In the genomic region with DNA sequence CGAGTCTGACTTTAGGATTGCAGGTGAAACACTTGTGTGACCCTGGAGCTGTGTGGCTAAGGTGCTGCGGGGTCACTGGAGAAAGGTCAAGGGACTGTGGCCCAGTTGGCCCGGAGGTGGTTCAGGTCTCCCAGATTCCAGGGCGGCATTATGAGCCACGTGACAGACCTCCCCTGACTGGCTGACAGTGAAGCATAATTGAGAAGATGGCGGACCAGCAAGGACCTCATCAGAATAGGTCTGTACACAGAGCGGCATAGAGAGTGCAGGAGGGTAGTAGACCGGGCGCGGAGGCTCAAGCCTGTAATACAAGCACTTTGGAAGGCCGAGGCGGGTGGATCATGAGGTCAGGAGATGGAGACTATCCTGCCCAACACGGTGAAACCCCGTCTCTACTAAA, we compare ENCODE assay signal across 1 cellular context.
TF ChIP-seq lines count a peak whose summit lies in the region.

No MANE protein-coding gene starts in this region.

TF ChIP-seq in HepG2, 621 proteins besides CTCF, POLR2A, EP300 and RAD21 (continues in another document):
- no peak for TF ChIP-seq SATB2 (CRISPR knock-in tag; IDR thresholded peaks at IDR 0.05)
- no peak for TF ChIP-seq PAX8 (CRISPR knock-in tag; IDR thresholded peaks at IDR 0.05; ENCODE audit: borderline replicate concordance)
- TF ChIP-seq, protein P1, sequence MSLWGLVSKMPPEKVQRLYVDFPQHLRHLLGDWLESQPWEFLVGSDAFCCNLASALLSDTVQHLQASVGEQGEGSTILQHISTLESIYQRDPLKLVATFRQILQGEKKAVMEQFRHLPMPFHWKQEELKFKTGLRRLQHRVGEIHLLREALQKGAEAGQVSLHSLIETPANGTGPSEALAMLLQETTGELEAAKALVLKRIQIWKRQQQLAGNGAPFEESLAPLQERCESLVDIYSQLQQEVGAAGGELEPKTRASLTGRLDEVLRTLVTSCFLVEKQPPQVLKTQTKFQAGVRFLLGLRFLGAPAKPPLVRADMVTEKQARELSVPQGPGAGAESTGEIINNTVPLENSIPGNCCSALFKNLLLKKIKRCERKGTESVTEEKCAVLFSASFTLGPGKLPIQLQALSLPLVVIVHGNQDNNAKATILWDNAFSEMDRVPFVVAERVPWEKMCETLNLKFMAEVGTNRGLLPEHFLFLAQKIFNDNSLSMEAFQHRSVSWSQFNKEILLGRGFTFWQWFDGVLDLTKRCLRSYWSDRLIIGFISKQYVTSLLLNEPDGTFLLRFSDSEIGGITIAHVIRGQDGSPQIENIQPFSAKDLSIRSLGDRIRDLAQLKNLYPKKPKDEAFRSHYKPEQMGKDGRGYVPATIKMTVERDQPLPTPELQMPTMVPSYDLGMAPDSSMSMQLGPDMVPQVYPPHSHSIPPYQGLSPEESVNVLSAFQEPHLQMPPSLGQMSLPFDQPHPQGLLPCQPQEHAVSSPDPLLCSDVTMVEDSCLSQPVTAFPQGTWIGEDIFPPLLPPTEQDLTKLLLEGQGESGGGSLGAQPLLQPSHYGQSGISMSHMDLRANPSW (CRISPR knock-in tag; IDR thresholded peaks at IDR 0.05; ENCODE audit: borderline replicate concordance) = no peak
- TF ChIP-seq AGO2 (optimal IDR thresholded peaks at IDR 0.05; ENCODE audit: low read depth, low read length) = no peak
- no peak for TF ChIP-seq TBX3 (IDR thresholded peaks at IDR 0.05; ENCODE audit: borderline replicate concordance)
- TF ChIP-seq, protein P2, sequence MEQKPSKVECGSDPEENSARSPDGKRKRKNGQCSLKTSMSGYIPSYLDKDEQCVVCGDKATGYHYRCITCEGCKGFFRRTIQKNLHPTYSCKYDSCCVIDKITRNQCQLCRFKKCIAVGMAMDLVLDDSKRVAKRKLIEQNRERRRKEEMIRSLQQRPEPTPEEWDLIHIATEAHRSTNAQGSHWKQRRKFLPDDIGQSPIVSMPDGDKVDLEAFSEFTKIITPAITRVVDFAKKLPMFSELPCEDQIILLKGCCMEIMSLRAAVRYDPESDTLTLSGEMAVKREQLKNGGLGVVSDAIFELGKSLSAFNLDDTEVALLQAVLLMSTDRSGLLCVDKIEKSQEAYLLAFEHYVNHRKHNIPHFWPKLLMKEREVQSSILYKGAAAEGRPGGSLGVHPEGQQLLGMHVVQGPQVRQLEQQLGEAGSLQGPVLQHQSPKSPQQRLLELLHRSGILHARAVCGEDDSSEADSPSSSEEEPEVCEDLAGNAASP (CRISPR knock-in tag; IDR thresholded peaks at IDR 0.05; ENCODE audit: borderline replicate concordance) = no peak
- TF ChIP-seq ZNF367 (CRISPR knock-in tag; IDR thresholded peaks at IDR 0.05; ENCODE audit: borderline replicate concordance) = no peak
- no peak for TF ChIP-seq ZNF775 (CRISPR knock-in tag; IDR thresholded peaks at IDR 0.05; ENCODE audit: borderline replicate concordance)
- no peak for TF ChIP-seq SAP130 (CRISPR knock-in tag; IDR thresholded peaks at IDR 0.05; ENCODE audit: low read depth)
- no peak for TF ChIP-seq ZNF644 (CRISPR knock-in tag; IDR thresholded peaks at IDR 0.05; ENCODE audit: low read depth)
- TF ChIP-seq, protein P3, sequence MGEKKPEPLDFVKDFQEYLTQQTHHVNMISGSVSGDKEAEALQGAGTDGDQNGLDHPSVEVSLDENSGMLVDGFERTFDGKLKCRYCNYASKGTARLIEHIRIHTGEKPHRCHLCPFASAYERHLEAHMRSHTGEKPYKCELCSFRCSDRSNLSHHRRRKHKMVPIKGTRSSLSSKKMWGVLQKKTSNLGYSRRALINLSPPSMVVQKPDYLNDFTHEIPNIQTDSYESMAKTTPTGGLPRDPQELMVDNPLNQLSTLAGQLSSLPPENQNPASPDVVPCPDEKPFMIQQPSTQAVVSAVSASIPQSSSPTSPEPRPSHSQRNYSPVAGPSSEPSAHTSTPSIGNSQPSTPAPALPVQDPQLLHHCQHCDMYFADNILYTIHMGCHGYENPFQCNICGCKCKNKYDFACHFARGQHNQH (CRISPR knock-in tag; IDR thresholded peaks at IDR 0.05) = 0 out of 2 replicates have a peak, but pooled peaks have one; percentile 4
- TF ChIP-seq ZNF136 (CRISPR knock-in tag; IDR thresholded peaks at IDR 0.05; ENCODE audit: low read depth) = no peak
- TF ChIP-seq ATF7-NPFF (CRISPR knock-in tag; IDR thresholded peaks at IDR 0.05; ENCODE audit: low read depth) = no peak
- peak; percentile 63 for TF ChIP-seq YY1 (IDR thresholded peaks at IDR 0.05; ENCODE audit: insufficient read depth, insufficient replicate concordance, low read depth, low read length)
- no peak for TF ChIP-seq FIP1L1 (IDR thresholded peaks at IDR 0.05; ENCODE audit: borderline replicate concordance, insufficient read depth, low read depth, low read length)
- TF ChIP-seq TGIF2 (CRISPR knock-in tag; IDR thresholded peaks at IDR 0.05) = no peak
- TF ChIP-seq MYC (CRISPR knock-in tag; IDR thresholded peaks at IDR 0.05; ENCODE audit: borderline replicate concordance) = no peak
- TF ChIP-seq, protein P4, sequence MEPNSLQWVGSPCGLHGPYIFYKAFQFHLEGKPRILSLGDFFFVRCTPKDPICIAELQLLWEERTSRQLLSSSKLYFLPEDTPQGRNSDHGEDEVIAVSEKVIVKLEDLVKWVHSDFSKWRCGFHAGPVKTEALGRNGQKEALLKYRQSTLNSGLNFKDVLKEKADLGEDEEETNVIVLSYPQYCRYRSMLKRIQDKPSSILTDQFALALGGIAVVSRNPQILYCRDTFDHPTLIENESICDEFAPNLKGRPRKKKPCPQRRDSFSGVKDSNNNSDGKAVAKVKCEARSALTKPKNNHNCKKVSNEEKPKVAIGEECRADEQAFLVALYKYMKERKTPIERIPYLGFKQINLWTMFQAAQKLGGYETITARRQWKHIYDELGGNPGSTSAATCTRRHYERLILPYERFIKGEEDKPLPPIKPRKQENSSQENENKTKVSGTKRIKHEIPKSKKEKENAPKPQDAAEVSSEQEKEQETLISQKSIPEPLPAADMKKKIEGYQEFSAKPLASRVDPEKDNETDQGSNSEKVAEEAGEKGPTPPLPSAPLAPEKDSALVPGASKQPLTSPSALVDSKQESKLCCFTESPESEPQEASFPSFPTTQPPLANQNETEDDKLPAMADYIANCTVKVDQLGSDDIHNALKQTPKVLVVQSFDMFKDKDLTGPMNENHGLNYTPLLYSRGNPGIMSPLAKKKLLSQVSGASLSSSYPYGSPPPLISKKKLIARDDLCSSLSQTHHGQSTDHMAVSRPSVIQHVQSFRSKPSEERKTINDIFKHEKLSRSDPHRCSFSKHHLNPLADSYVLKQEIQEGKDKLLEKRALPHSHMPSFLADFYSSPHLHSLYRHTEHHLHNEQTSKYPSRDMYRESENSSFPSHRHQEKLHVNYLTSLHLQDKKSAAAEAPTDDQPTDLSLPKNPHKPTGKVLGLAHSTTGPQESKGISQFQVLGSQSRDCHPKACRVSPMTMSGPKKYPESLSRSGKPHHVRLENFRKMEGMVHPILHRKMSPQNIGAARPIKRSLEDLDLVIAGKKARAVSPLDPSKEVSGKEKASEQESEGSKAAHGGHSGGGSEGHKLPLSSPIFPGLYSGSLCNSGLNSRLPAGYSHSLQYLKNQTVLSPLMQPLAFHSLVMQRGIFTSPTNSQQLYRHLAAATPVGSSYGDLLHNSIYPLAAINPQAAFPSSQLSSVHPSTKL (CRISPR knock-in tag; IDR thresholded peaks at IDR 0.05) = no peak
- TF ChIP-seq, protein P5, sequence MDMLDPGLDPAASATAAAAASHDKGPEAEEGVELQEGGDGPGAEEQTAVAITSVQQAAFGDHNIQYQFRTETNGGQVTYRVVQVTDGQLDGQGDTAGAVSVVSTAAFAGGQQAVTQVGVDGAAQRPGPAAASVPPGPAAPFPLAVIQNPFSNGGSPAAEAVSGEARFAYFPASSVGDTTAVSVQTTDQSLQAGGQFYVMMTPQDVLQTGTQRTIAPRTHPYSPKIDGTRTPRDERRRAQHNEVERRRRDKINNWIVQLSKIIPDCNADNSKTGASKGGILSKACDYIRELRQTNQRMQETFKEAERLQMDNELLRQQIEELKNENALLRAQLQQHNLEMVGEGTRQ (IDR thresholded peaks at IDR 0.05; ENCODE audit: low read depth, low read length) = peak; percentile 35; the same call in 1 of the 2 replicates
- TF ChIP-seq, protein P5 (CRISPR knock-in tag; IDR thresholded peaks at IDR 0.05; ENCODE audit: borderline replicate concordance) = no peak; the same call in 1 of the 2 replicates
- TF ChIP-seq, protein P6, sequence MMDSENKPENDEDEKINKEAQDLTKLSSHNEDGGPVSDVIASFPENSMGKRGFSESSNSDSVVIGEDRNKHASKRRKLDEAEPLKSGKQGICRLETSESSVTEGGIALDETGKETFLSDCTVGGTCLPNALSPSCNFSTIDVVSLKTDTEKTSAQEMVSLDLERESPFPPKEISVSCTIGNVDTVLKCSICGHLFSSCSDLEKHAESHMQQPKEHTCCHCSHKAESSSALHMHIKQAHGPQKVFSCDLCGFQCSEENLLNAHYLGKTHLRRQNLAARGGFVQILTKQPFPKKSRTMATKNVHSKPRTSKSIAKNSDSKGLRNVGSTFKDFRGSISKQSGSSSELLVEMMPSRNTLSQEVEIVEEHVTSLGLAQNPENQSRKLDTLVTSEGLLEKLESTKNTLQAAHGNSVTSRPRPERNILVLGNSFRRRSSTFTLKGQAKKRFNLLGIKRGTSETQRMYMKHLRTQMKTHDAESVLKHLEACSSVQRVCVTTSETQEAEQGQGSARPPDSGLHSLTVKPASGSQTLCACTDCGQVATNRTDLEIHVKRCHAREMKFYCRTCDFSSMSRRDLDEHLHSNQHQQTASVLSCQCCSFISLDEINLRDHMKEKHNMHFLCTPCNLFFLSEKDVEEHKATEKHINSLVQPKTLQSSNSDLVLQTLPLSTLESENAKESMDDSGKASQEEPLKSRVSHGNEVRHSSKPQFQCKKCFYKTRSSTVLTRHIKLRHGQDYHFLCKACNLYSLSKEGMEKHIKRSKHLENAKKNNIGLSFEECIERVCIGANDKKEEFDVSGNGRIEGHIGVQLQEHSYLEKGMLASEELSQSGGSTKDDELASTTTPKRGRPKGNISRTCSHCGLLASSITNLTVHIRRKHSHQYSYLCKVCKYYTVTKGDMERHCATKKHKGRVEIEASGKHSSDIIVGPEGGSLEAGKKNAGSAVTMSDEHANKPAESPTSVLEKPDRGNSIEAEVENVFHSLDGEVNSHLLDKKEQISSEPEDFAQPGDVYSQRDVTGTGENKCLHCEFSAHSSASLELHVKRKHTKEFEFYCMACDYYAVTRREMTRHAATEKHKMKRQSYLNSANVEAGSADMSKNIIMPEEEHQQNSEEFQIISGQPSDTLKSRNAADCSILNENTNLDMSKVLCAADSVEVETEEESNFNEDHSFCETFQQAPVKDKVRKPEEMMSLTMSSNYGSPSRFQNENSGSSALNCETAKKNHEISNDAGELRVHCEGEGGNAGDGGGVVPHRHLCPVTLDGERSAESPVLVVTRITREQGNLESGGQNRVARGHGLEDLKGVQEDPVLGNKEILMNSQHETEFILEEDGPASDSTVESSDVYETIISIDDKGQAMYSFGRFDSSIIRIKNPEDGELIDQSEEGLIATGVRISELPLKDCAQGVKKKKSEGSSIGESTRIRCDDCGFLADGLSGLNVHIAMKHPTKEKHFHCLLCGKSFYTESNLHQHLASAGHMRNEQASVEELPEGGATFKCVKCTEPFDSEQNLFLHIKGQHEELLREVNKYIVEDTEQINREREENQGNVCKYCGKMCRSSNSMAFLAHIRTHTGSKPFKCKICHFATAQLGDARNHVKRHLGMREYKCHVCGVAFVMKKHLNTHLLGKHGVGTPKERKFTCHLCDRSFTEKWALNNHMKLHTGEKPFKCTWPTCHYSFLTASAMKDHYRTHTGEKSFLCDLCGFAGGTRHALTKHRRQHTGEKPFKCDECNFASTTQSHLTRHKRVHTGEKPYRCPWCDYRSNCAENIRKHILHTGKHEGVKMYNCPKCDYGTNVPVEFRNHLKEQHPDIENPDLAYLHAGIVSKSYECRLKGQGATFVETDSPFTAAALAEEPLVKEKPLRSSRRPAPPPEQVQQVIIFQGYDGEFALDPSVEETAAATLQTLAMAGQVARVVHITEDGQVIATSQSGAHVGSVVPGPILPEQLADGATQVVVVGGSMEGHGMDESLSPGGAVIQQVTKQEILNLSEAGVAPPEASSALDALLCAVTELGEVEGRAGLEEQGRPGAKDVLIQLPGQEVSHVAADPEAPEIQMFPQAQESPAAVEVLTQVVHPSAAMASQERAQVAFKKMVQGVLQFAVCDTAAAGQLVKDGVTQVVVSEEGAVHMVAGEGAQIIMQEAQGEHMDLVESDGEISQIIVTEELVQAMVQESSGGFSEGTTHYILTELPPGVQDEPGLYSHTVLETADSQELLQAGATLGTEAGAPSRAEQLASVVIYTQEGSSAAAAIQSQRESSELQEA (CRISPR knock-in tag; IDR thresholded peaks at IDR 0.05; ENCODE audit: not compliant biosample characterization) = no peak
- TF ChIP-seq ZNF678 (CRISPR knock-in tag; IDR thresholded peaks at IDR 0.05) = no peak
- TF ChIP-seq ZNF331 (CRISPR knock-in tag; IDR thresholded peaks at IDR 0.05) = no peak
- TF ChIP-seq ZNF674 (CRISPR knock-in tag; IDR thresholded peaks at IDR 0.05; ENCODE audit: low read depth) = no peak
- TF ChIP-seq, protein P7, sequence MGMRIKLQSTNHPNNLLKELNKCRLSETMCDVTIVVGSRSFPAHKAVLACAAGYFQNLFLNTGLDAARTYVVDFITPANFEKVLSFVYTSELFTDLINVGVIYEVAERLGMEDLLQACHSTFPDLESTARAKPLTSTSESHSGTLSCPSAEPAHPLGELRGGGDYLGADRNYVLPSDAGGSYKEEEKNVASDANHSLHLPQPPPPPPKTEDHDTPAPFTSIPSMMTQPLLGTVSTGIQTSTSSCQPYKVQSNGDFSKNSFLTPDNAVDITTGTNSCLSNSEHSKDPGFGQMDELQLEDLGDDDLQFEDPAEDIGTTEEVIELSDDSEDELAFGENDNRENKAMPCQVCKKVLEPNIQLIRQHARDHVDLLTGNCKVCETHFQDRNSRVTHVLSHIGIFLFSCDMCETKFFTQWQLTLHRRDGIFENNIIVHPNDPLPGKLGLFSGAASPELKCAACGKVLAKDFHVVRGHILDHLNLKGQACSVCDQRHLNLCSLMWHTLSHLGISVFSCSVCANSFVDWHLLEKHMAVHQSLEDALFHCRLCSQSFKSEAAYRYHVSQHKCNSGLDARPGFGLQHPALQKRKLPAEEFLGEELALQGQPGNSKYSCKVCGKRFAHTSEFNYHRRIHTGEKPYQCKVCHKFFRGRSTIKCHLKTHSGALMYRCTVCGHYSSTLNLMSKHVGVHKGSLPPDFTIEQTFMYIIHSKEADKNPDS (CRISPR knock-in tag; IDR thresholded peaks at IDR 0.05) = no peak
- TF ChIP-seq MAFG (CRISPR knock-in tag; IDR thresholded peaks at IDR 0.05) = no peak
- TF ChIP-seq THYN1 (CRISPR knock-in tag; IDR thresholded peaks at IDR 0.05; ENCODE audit: borderline replicate concordance, low read depth) = no peak
- TF ChIP-seq, protein P8, sequence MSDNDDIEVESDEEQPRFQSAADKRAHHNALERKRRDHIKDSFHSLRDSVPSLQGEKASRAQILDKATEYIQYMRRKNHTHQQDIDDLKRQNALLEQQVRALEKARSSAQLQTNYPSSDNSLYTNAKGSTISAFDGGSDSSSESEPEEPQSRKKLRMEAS (IDR thresholded peaks at IDR 0.05) = peak; percentile 54; the same call in 1 of the 2 replicates
- no peak for TF ChIP-seq ELF4 (CRISPR knock-in tag; IDR thresholded peaks at IDR 0.05; ENCODE audit: borderline replicate concordance)
- peak; percentile 9; the same call in 1 of the 2 replicates for TF ChIP-seq NFYB (CRISPR knock-in tag; IDR thresholded peaks at IDR 0.05)
- no peak for TF ChIP-seq RFXANK (CRISPR knock-in tag; IDR thresholded peaks at IDR 0.05)
- peak; percentile 74 for TF ChIP-seq ZBTB38 (CRISPR knock-in tag; IDR thresholded peaks at IDR 0.05)
